ENCODE assay signal across 8 cellular contexts in genomic region chr22:38398609-38399401, GRCh38. TPM values are rescaled to one million over a fixed set of nuclear protein-coding genes. Genes with fewer than 3 reads are reported as not detected.
DNase-seq lines count a peak whose midpoint lies in the region; ATAC-seq, FAIRE-seq and TF ChIP-seq lines count a peak whose summit lies in the region.

No MANE protein-coding gene starts in this region.

- no peak for TF ChIP-seq EP300 in HepG2 (IDR thresholded peaks at IDR 0.05; ENCODE audit: low read depth in 2 of 2, low read length in 2 of 2)
- TF ChIP-seq EP300 in HepG2 (CRISPR knock-in tag; IDR thresholded peaks at IDR 0.05; ENCODE audit: borderline replicate concordance): no peak

- peak overlapping the region; percentile 84 for H3K4me2 ChIP-seq in HepG2 (ENCODE audit: low read depth, low read length)

- in situ Hi-C loops in HepG2 (cut with HindIII; ENCODE audit: extremely low pct_ligation_motif_present, low pct_unique_long_range_greater_than_20kb): no loop called here

- TF ChIP-seq RAD21 in HepG2 (CRISPR knock-in tag; IDR thresholded peaks at IDR 0.05): no peak

- H3K36me3 ChIP-seq in HepG2 (replicated peaks in 1 of 2; ENCODE audit: control insufficient read depth in 1 of 2, insufficient read depth in 2 of 2, low read length in 2 of 2): no peaks in the 10 kb centered on the region

- TF ChIP-seq POLR2A in HepG2 (IDR thresholded peaks at IDR 0.05; ENCODE audit: insufficient read depth in 1 of 2, low read depth in 2 of 2, low read length in 2 of 2): peak; percentile 59 to 62; a peak in 3 of 4 replicates

- 0% methylated on average over 10 of the region's 101 CpGs for WGBS in HepG2 (ENCODE audit: low lambda C conversion rate)

- peaks cover 14% of the 10 kb centered on the region for H3K79me2 ChIP-seq in HepG2 (ENCODE audit: insufficient read depth, low read length)

- peak overlapping the region; percentile 89 for H3K4me3 ChIP-seq in GM12875 (ENCODE audit: low read depth, low read length)
- H3K4me3 ChIP-seq in HepG2 (replicated peaks in 1 of 3; ENCODE audit: insufficient read depth in 1 of 3, low read depth in 2 of 3, low read length in 3 of 3): peak overlapping the region; percentile 70 to 82 (median 80)

- CTCF ChIA-PET in HepG2 (lab: Yijun Ruan, JAX; ENCODE audit: low intra/inter-chr PET ratio, low total read pairs): no interaction called here

- H3K4me1 ChIP-seq in HepG2 (ENCODE audit: insufficient read depth, low read length): peaks cover 52% of the 10 kb centered on the region

- H3K9me3 ChIP-seq in HepG2 (ENCODE audit: low read length): no peaks in the 10 kb centered on the region

- intact Hi-C loops in HepG2 (cut with micrococcal nuclease; ENCODE audit: unreplicated experiment): no loop called here

- TF ChIP-seq CTCF in GM12875 (IDR thresholded peaks at IDR 0.05; ENCODE audit: borderline replicate concordance, insufficient read depth, low read depth, low read length) (no peak), HepG2 (CRISPR knock-in tag; IDR thresholded peaks at IDR 0.05) (no peak)

- H3K9ac ChIP-seq in HepG2 (ENCODE audit: insufficient read depth, low read depth, low read length): peak overlapping the region; percentile 65

- peak overlapping the region; percentile 74 for H3K27ac ChIP-seq in HepG2 (ENCODE audit: extremely low read length, insufficient read depth, low read length)

- peak; percentile 40 to 89 for DNase-seq in NCI-H446 (lab: John Stamatoyannopoulos, UW)
- peak; percentile 89 for DNase-seq in activated CD4-positive, alpha-beta T cell treated with anti-CD3 and anti-CD28 coated beads for 48 hours
- DNase-seq in dedifferentiated amniotic fluid mesenchymal stem cell (ENCODE audit: extremely low spot score): peak; percentile 68
- peak; percentile 59 for DNase-seq in HepG2 (ENCODE audit: low spot score)
- peak; percentile 75 for DNase-seq in stimulated activated CD4-positive, alpha-beta T cell treated with anti-CD3 and anti-CD28 coated beads, Interleukin-2, amount 100 ng/mL, for 4 hours (ENCODE audit: low read depth)
- no peak for DNase-seq in OCI-M2 (lab: John Stamatoyannopoulos, UW; ENCODE audit: unreplicated experiment)

- H4K20me1 ChIP-seq in HepG2 (ENCODE audit: insufficient read depth, low read length): no peaks in the 10 kb centered on the region

- no peak for FAIRE-seq in HepG2 (lab: Jason Lieb, UNC)

- H3K27me3 ChIP-seq in HepG2 (ENCODE audit: control insufficient read depth in 1 of 2, insufficient read depth in 2 of 2, low read length in 2 of 2): no peaks in the 10 kb centered on the region

- no TSS peak for BruUV-seq in HepG2 (replicated peaks; lab: Mats Ljungman, UMichigan)

- ATAC-seq in HG02840 (IDR thresholded peaks at IDR 0.05; ENCODE audit: low FRiP score, unreplicated experiment) (peak; percentile 39), HepG2 (peak; percentile 84)

- H2AFZ ChIP-seq in HepG2 (ENCODE audit: low read length): peak overlapping the region; percentile 63

- POLR2A ChIA-PET in HepG2 (lab: Yijun Ruan, JAX): interaction anchor here (0.7 to 1.5 kb wide), 4 partner anchors 65 to 347 kb away, joined by 3 to 4 read pairs (median 4); partner anchors contain the start of gene TOMM22

TF ChIP-seq in HepG2, 621 proteins besides CTCF, POLR2A, EP300 and RAD21 (continues in another document):
- TF ChIP-seq PLRG1 (conservative IDR thresholded peaks at IDR 0.05) (no peak), DNMT1 (CRISPR knock-in tag; IDR thresholded peaks at IDR 0.05) (no peak), ZNF557 (CRISPR knock-in tag; IDR thresholded peaks at IDR 0.05) (no peak), ZNF850 (CRISPR knock-in tag; conservative IDR thresholded peaks at IDR 0.05) (no peak), FOXC1 (CRISPR knock-in tag; IDR thresholded peaks at IDR 0.05; ENCODE audit: borderline replicate concordance) (no peak), SATB2 (CRISPR knock-in tag; IDR thresholded peaks at IDR 0.05) (no peak), ZMYM3 (CRISPR knock-in tag; IDR thresholded peaks at IDR 0.05) (no peak), SP2 (CRISPR knock-in tag; IDR thresholded peaks at IDR 0.05) (no peak), REST (IDR thresholded peaks at IDR 0.05; ENCODE audit: borderline replicate concordance in 1 of 2, low read depth in 1 of 2, low read length in 2 of 2) (0 out of 4 replicates have a peak, but pooled peaks of 1 of the 2 experiments have one; percentile 27), ZNF746 (CRISPR knock-in tag; IDR thresholded peaks at IDR 0.05) (peak; percentile 26; the same call in 1 of the 2 replicates), YY1 (IDR thresholded peaks at IDR 0.05; ENCODE audit: insufficient read depth, insufficient replicate concordance, low read depth, low read length) (no peak), ELF4 (CRISPR knock-in tag; IDR thresholded peaks at IDR 0.05; ENCODE audit: borderline replicate concordance) (no peak), ZNF790 (CRISPR knock-in tag; IDR thresholded peaks at IDR 0.05; ENCODE audit: borderline replicate concordance) (no peak), HOXA7 (CRISPR knock-in tag; IDR thresholded peaks at IDR 0.05) (no peak), FOXK1 (CRISPR knock-in tag; IDR thresholded peaks at IDR 0.05; ENCODE audit: borderline replicate concordance, low read depth) (no peak), GPBP1L1 (CRISPR knock-in tag; IDR thresholded peaks at IDR 0.05) (no peak), ZNF777 (CRISPR knock-in tag; IDR thresholded peaks at IDR 0.05) (no peak; the same call in 1 of the 2 replicates), ZBTB21 (CRISPR knock-in tag; IDR thresholded peaks at IDR 0.05) (no peak), KLF6 (CRISPR knock-in tag; IDR thresholded peaks at IDR 0.05) (no peak)

RNA-seq across cellular contexts. Expression of gene KCNJ4, which starts 56.2 kb away (rescaled TPM):
- not detected in 2 replicates for total RNA-seq in HepG2 (2016; rRNA removed; fragmentation: Illumina TruSeq; extraction: Trizol)
- not detected in 2 replicates for total RNA-seq in HepG2 (2016; cell fraction: cytosol; rRNA removed; fragmentation: Illumina TruSeq; extraction: Trizol; ENCODE audit: low read depth)
- total RNA-seq in HepG2 (2016; cell fraction: insoluble cytoplasmic fraction; rRNA removed; fragmentation: Illumina TruSeq; extraction: Trizol): not detected in 2 replicates
- not detected in 2 replicates for total RNA-seq in HepG2 (2016; cell fraction: membrane; rRNA removed; fragmentation: Illumina TruSeq; extraction: Trizol)
- not detected in 2 replicates for total RNA-seq in HepG2 (2016; cell fraction: nucleus; rRNA removed; fragmentation: Illumina TruSeq; extraction: Trizol)
- not detected in 2 replicates for polyA plus RNA-seq in HepG2 (2011; rRNA removed)
- polyA plus RNA-seq in HepG2 (2011; cell fraction: cytosol; rRNA removed): 0.03 TPM in 1 of 2 replicates, not detected in the other
- polyA plus RNA-seq in HepG2 (2011; cell fraction: nucleus; rRNA removed): not detected in 2 replicates
- polyA plus RNA-seq in HepG2 (2012): not detected in 2 replicates
- not detected in 2 replicates for polyA plus RNA-seq in HepG2 (2016; cell fraction: cytosol; fragmentation: Illumina TruSeq; extraction: Trizol; ENCODE audit: low read depth)
- polyA plus RNA-seq in HepG2 (2016; cell fraction: insoluble cytoplasmic fraction; fragmentation: Illumina TruSeq; extraction: Trizol; ENCODE audit: low read depth): not detected in 2 replicates
- not detected in 2 replicates for polyA plus RNA-seq in HepG2 (2016; cell fraction: membrane; fragmentation: Illumina TruSeq; extraction: Trizol; ENCODE audit: low read depth)
- not detected in 2 replicates for polyA plus RNA-seq in HepG2 (2016; cell fraction: nucleus; fragmentation: Illumina TruSeq; extraction: Trizol; ENCODE audit: insufficient read depth, low read depth)
- polyA minus RNA-seq in HepG2 (2011; rRNA and poly(A)+ RNA removed; ENCODE audit: low replicate concordance): not detected in 2 replicates
- not detected in 2 replicates for polyA minus RNA-seq in HepG2 (2011; cell fraction: cytosol; rRNA and poly(A)+ RNA removed)
- polyA minus RNA-seq in HepG2 (2011; cell fraction: nucleus; rRNA and poly(A)+ RNA removed): not detected in 2 replicates
